20 cellular contexts compared by ENCODE assay signal in genomic region chr9:133634024-133634691, GRCh38. TPM values are rescaled to one million over a fixed set of nuclear protein-coding genes. Genes with fewer than 3 reads are reported as not detected.
DNase-seq lines count a peak whose midpoint lies in the region; ATAC-seq, FAIRE-seq and TF ChIP-seq lines count a peak whose summit lies in the region.
"Had no signal": no experiment of that assay in that cellular context is flagged by ENCODE, and none has a peak within 500 bp of the region (broad histone marks: within the 10 kb centered on the region; RNA-seq: fewer than 3 reads in every experiment).

No MANE protein-coding gene starts in this region.

- no peaks in the 10 kb centered on the region for H3K27me3 ChIP-seq in right lobe of liver
- H3K27me3 ChIP-seq: vagina had no signal

- ATAC-seq in right lobe of liver: peak; percentile 10 to 34 (median 32)
- no peak for ATAC-seq in stimulated activated naive B cell treated with anti-CD40 and anti-IgM and Interleukin-4, amounts not matched to agents 10 μg/mL and 1 μg/mL and 100 μg/mL, for 72 hours (replicated peaks)
- ATAC-seq: naive thymus-derived CD4-positive, alpha-beta T cell; stimulated activated effector memory CD8-positive, alpha-beta T cell treated with anti-CD3 and anti-CD28 coated beads, Interleukin-12 subunit alpha, Interleukin-12 subunit beta, amount 100 ng/mL, for 72 hours had no signal

- no peak overlapping the region for H3K4me3 ChIP-seq in right lobe of liver
- H3K4me3 ChIP-seq: sigmoid colon, vagina had no signal

- no peak overlapping the region for H3K27ac ChIP-seq in right lobe of liver
- H3K27ac ChIP-seq: epithelial cell of prostate, sigmoid colon, vagina had no signal

- no peak for TF ChIP-seq POLR2A in right lobe of liver (IDR thresholded peaks at IDR 0.05)

- no peaks in the 10 kb centered on the region for H3K36me3 ChIP-seq in right lobe of liver
- H3K36me3 ChIP-seq: sigmoid colon, vagina had no signal

- DNase-seq in DMS153 treated with DMSO at 0.1 percent for 48 hours (lab: John Stamatoyannopoulos, UW; ENCODE audit: unreplicated experiment) (peak; percentile 52), NCI-H1092 (lab: John Stamatoyannopoulos, UW) (peak; percentile 54), NCI-H345 treated with DMSO at 0.1 percent for 48 hours (lab: John Stamatoyannopoulos, UW; ENCODE audit: unreplicated experiment) (peak; percentile 69), right lobe of liver (no peak), GM19239 (ENCODE audit: insufficient read length, low spot score) (no peak), hypothalamus (lab: John Stamatoyannopoulos, UW) (no peak), SIG-M5 treated with dmso at 0.1 percent for 504 hours (lab: John Stamatoyannopoulos, UW; ENCODE audit: unreplicated experiment) (no peak)
- no peak for DNase-seq in stimulated activated naive B cell treated with anti-CD40 and anti-IgM and Interleukin-4, amounts not matched to agents 10 μg/mL and 1 μg/mL and 100 μg/mL, for 72 hours
- DNase-seq: activated CD4-positive, alpha-beta T cell treated with anti-CD3 and anti-CD28 coated beads, Interleukin-2, amount 50 U/mL, for 48 hours; amygdala; naive thymus-derived CD4-positive, alpha-beta T cell; NCI-H526; sigmoid colon; stimulated activated CD4-positive, alpha-beta T cell treated with anti-CD3 and anti-CD28 coated beads, Interleukin-4, amount 100 ng/mL, for 4 hours had no signal

- TF ChIP-seq CTCF in right lobe of liver (IDR thresholded peaks at IDR 0.05): no peak

- no peak overlapping the region for H3K27ac Mint-ChIP-seq in stimulated activated naive B cell treated with anti-CD40 and anti-IgM and Interleukin-4, amounts not matched to agents 10 μg/mL and 1 μg/mL and 100 μg/mL, for 72 hours
- H3K27ac Mint-ChIP-seq: B cell; stimulated activated effector memory CD8-positive, alpha-beta T cell treated with anti-CD3 and anti-CD28 coated beads, Interleukin-12 subunit alpha, Interleukin-12 subunit beta, amount 100 ng/mL, for 72 hours had no signal

- H3K36me3 Mint-ChIP-seq in stimulated activated naive B cell treated with anti-CD40 and anti-IgM and Interleukin-4, amounts not matched to agents 10 μg/mL and 1 μg/mL and 100 μg/mL, for 72 hours: no peaks in the 10 kb centered on the region
- H3K36me3 Mint-ChIP-seq: naive thymus-derived CD4-positive, alpha-beta T cell; stimulated activated effector memory CD8-positive, alpha-beta T cell treated with anti-CD3 and anti-CD28 coated beads, Interleukin-12 subunit alpha, Interleukin-12 subunit beta, amount 100 ng/mL, for 72 hours had no signal

- 40% methylated on average over 6 of the region's 27 CpGs for WGBS in right lobe of liver (ENCODE audit: insufficient coverage, low coverage, low lambda C conversion rate, missing lambda C conversion rate)

- H3K27me3 Mint-ChIP-seq in stimulated activated naive B cell treated with anti-CD40 and anti-IgM and Interleukin-4, amounts not matched to agents 10 μg/mL and 1 μg/mL and 100 μg/mL, for 72 hours: peaks cover 32 to 47% of the 10 kb centered on the region in 2 donors

- H3K4me1 ChIP-seq in right lobe of liver: no peaks in the 10 kb centered on the region
- H3K4me1 ChIP-seq: sigmoid colon, vagina had no signal

- intact Hi-C loops in right lobe of liver (cut with DNase I): no loop called here

- no peaks in the 10 kb centered on the region for H3K9me3 ChIP-seq in right lobe of liver
- H3K9me3 ChIP-seq: sigmoid colon, vagina had no signal

- no peak overlapping the region for H3K4me3 Mint-ChIP-seq in stimulated activated naive B cell treated with anti-CD40 and anti-IgM and Interleukin-4, amounts not matched to agents 10 μg/mL and 1 μg/mL and 100 μg/mL, for 72 hours
- H3K4me3 Mint-ChIP-seq: B cell; naive thymus-derived CD4-positive, alpha-beta T cell; stimulated activated effector memory CD8-positive, alpha-beta T cell treated with anti-CD3 and anti-CD28 coated beads, Interleukin-12 subunit alpha, Interleukin-12 subunit beta, amount 100 ng/mL, for 72 hours had no signal

- FAIRE-seq in GM19239 (lab: Jason Lieb, UNC): no peak

- no peaks in the 10 kb centered on the region for H3K9me3 Mint-ChIP-seq in stimulated activated naive B cell treated with anti-CD40 and anti-IgM and Interleukin-4, amounts not matched to agents 10 μg/mL and 1 μg/mL and 100 μg/mL, for 72 hours
- H3K9me3 Mint-ChIP-seq: naive thymus-derived CD4-positive, alpha-beta T cell; stimulated activated effector memory CD8-positive, alpha-beta T cell treated with anti-CD3 and anti-CD28 coated beads, Interleukin-12 subunit alpha, Interleukin-12 subunit beta, amount 100 ng/mL, for 72 hours had no signal

- no peaks in the 10 kb centered on the region for H3K4me1 Mint-ChIP-seq in stimulated activated naive B cell treated with anti-CD40 and anti-IgM and Interleukin-4, amounts not matched to agents 10 μg/mL and 1 μg/mL and 100 μg/mL, for 72 hours
- H3K4me1 Mint-ChIP-seq: B cell; stimulated activated effector memory CD8-positive, alpha-beta T cell treated with anti-CD3 and anti-CD28 coated beads, Interleukin-12 subunit alpha, Interleukin-12 subunit beta, amount 100 ng/mL, for 72 hours had no signal

RNA-seq across cellular contexts. Expression of gene DBH, which starts 2.0 kb away (rescaled TPM):
- 10 to 100 TPM in 1 of 6 experiments, 1 to 10 TPM in 5; 1.2 to 12.9 (median 5.7) TPM for total RNA-seq in right lobe of liver
- total RNA-seq: B cell, G401, kidney epithelial cell, sigmoid colon had no signal

RNA-seq across cellular contexts. Expression of gene FAM163B, which starts 25.0 kb away (rescaled TPM):
- 1 to 10 TPM; 1.6 to 5.8 (median 3.0) TPM for total RNA-seq in right lobe of liver
- total RNA-seq: B cell; G401; kidney epithelial cell; naive thymus-derived CD4-positive, alpha-beta T cell; vagina had no signal

Comparison
In these comparisons a context has a peak if more than half of its experiments do, and no peak if none do; other contexts are left out.
1. DNase-seq: peak in DMS153 treated with DMSO at 0.1 percent for 48 hours (single experiment), NCI-H1092 (single experiment) and NCI-H345 treated with DMSO at 0.1 percent for 48 hours (single experiment); none in right lobe of liver (0 of 3), stimulated activated naive B cell treated with anti-CD40 and anti-IgM and Interleukin-4, amounts not matched to agents 10 μg/mL and 1 μg/mL and 100 μg/mL, for 72 hours (single experiment), GM19239 (single experiment), hypothalamus (0 of 51) and SIG-M5 treated with dmso at 0.1 percent for 504 hours (single experiment).
2. ATAC-seq: peak in right lobe of liver (4 of 4); none in stimulated activated naive B cell treated with anti-CD40 and anti-IgM and Interleukin-4, amounts not matched to agents 10 μg/mL and 1 μg/mL and 100 μg/mL, for 72 hours (0 of 2).